Comparison of ENCODE assay signal across 12 cellular contexts in the genomic region with DNA sequence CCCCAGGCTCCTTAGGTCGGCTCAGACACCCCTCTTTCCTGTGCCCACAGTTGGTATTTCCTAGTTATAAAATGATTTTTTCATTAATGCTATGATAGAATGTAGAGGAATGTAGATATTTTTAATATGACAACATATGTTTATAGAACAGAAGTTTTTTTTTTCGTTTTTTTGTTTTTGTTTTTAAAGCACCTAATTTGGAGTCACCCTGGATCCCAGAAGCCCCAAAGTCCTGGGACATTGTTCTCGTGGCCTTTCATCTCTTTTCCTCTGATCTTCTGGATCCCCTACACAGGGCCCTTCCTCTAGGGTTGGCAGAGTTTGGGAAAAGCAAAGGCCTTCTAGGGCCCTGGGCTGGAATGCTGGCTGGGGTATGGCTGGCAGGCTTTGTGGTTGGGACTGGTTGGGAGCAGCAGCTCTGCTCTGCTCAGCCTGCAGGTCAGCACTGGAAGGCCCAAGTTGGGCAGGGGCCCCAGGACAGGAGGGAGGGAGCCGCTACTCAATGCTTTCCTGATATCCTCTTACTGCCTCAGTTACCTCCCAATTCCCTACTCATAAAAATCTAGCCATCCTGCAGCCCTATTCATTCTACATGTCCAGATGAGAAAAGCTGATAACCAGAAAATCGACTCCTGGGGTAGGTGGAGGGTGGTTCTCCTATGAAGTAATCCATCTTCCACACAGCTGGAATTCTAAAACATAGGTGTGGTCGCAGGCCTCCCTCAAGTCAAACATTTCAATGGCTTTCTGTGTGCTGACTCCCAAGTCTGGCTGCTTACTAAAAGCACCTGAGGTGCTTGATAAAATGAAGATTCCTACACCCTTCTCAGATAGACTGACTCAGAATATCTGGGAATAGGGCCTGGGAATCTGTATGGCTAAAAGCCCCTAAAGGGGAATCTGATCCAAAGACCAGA. TPM values are rescaled to one million over a fixed set of nuclear protein-coding genes. Genes with fewer than 3 reads are reported as not detected.
DNase-seq lines count a peak whose midpoint lies in the region; TF ChIP-seq lines count a peak whose summit lies in the region.
"Had no signal": no experiment of that assay in that cellular context is flagged by ENCODE, and none has a peak within 500 bp of the region (broad histone marks: within the 10 kb centered on the region; RNA-seq: fewer than 3 reads in every experiment).

No MANE protein-coding gene starts in this region.

- 19% methylated on average over 2 of the region's 6 CpGs for WGBS in mesenchymal stem cell

- peak overlapping the region; percentile 76 to 99 for H2BK12ac ChIP-seq in mesenchymal stem cell (ENCODE audit: low read length in 2 of 2)

- intact Hi-C loops in tibial artery (cut with DNase I; ENCODE audit: low total_unique reads), result no loop called here

- H3K4me3 ChIP-seq in astrocyte of the cerebellum (ENCODE audit: low read depth, low read length), result no peak overlapping the region
- peak overlapping the region in 1 of 2 experiments; percentile 51 for H3K4me3 ChIP-seq in mesenchymal stem cell (ENCODE audit: insufficient read depth in 1 of 2, low read depth in 1 of 2, low read length in 2 of 2)
- no peak overlapping the region for H3K4me3 ChIP-seq in tibial artery
- H3K4me3 ChIP-seq: ovary had no signal

- peak overlapping the region; percentile 89 for H2BK120ac ChIP-seq in mesenchymal stem cell (ENCODE audit: low read depth, low read length)

- H3K79me1 ChIP-seq in mesenchymal stem cell (replicated peaks; ENCODE audit: low read length, poor library complexity, severe bottlenecking), result peaks cover 2% of the 10 kb centered on the region

- H4K91ac ChIP-seq in mesenchymal stem cell (ENCODE audit: low read length), result peak overlapping the region; percentile 97

- peak overlapping the region; percentile 94 to 95 for H3K18ac ChIP-seq in mesenchymal stem cell (ENCODE audit: low read depth in 1 of 2, low read length in 2 of 2)

- H3K14ac ChIP-seq in mesenchymal stem cell (ENCODE audit: low read length in 2 of 2), result peak overlapping the region in 1 of 2 experiments; percentile 37

- DNase-seq in HCEC 1CT (peak; percentile 56), astrocyte of the cerebellum (ENCODE audit: low read depth) (peak; percentile 80), mesenchymal stem cell (peak; percentile 74), tibial artery (no peak), T-helper 2 cell (no peak), ACHN (no peak), dermis blood vessel endothelial cell (no peak), C1 segment of cervical spinal cord (lab: John Stamatoyannopoulos, UW) (no peak)
- DNase-seq: NCI-H1417 had no signal

- H3K9me3 ChIP-seq in mesenchymal stem cell (ENCODE audit: control insufficient read depth, low read length) (no peaks in the 10 kb centered on the region), tibial artery (no peaks in the 10 kb centered on the region)
- H3K9me3 ChIP-seq: ovary had no signal

- peak overlapping the region; percentile 96 for H4K8ac ChIP-seq in mesenchymal stem cell (ENCODE audit: low read length)

- H3K36me3 ChIP-seq in mesenchymal stem cell (ENCODE audit: control insufficient read depth in 1 of 2, insufficient read depth in 2 of 2, low read depth in 1 of 2, low read length in 2 of 2) (no peaks in the 10 kb centered on the region), tibial artery (no peaks in the 10 kb centered on the region)
- H3K36me3 ChIP-seq: ovary had no signal

- peak overlapping the region; percentile 54 for H3K4me2 ChIP-seq in mesenchymal stem cell (ENCODE audit: low read length, poor library complexity, severe bottlenecking)

- no peak overlapping the region for H2AFZ ChIP-seq in mesenchymal stem cell (ENCODE audit: low read depth, low read length)

- in situ Hi-C loops in astrocyte of the cerebellum (cut with HindIII; ENCODE audit: low sequenced_read_pairs) (no loop called here), ACHN (cut with HindIII; ENCODE audit: low pct_ligation_motif_present, low pct_unique_long_range_greater_than_20kb, low sequenced_read_pairs) (no loop called here)

- peak overlapping the region; percentile 76 for H3K9ac ChIP-seq in mesenchymal stem cell (ENCODE audit: low read length)

- peak overlapping the region; percentile 91 to 92 for H3K4ac ChIP-seq in mesenchymal stem cell (ENCODE audit: low read depth in 1 of 2, low read length in 2 of 2)

- TF ChIP-seq CTCF in astrocyte of the cerebellum (IDR thresholded peaks at IDR 0.05; ENCODE audit: low read depth, low read length, missing control alignments) (no peak), tibial artery (IDR thresholded peaks at IDR 0.05) (no peak)

- H2BK5ac ChIP-seq in mesenchymal stem cell (ENCODE audit: low read depth, low read length, poor library complexity, severe bottlenecking), result peak overlapping the region; percentile 91

- H3K23ac ChIP-seq in mesenchymal stem cell (ENCODE audit: low read length in 2 of 2), result no peak overlapping the region

- H3K27me3 ChIP-seq in mesenchymal stem cell (ENCODE audit: control insufficient read depth in 1 of 2, insufficient read depth in 1 of 2, low read length in 2 of 2) (no peaks in the 10 kb centered on the region), tibial artery (no peaks in the 10 kb centered on the region)
- H3K27me3 ChIP-seq: ovary had no signal

- H3K27ac ChIP-seq in mesenchymal stem cell (ENCODE audit: low read length, poor library complexity, severe bottlenecking) (peak overlapping the region; percentile 98), tibial artery (peak overlapping the region; percentile 86 to 89)

- H3K4me1 ChIP-seq in mesenchymal stem cell (ENCODE audit: control insufficient read depth, insufficient read depth, low read depth, low read length) (peaks cover 28% of the 10 kb centered on the region), tibial artery (peaks cover 0 to 100% (median 83%) of the 10 kb centered on the region in 4 donors)

- peak overlapping the region; percentile 93 for H2AK5ac ChIP-seq in mesenchymal stem cell (ENCODE audit: low read length, severe bottlenecking)

- peak overlapping the region; percentile 97 for H2BK15ac ChIP-seq in mesenchymal stem cell (ENCODE audit: low read depth, poor library complexity, severe bottlenecking)

RNA-seq across cellular contexts. Expression of gene IRAG1, which starts 26.3 kb away (rescaled TPM):
- 21.1 TPM for polyA plus RNA-seq in mesenchymal stem cell (2013, experiment 1 of 2)
- 20.4 TPM for polyA plus RNA-seq in mesenchymal stem cell (2013, experiment 2 of 2)
- 0.51 and 0.79 TPM in 2 replicates for total RNA-seq in dermis blood vessel endothelial cell
- total RNA-seq: activated CD8-positive, alpha-beta memory T cell treated with anti-CD3 and anti-CD28 coated beads for 36 hours; T-helper 1 cell treated with Interleukin-12 subunit alpha and Interleukin-12 subunit beta and Interleukin-4 antibody, amounts not matched to agents 30 ng/mL and 1 ng/mL, for 36 hours had no signal

Comparison
In these comparisons a context has a peak if more than half of its experiments do, and no peak if none do; other contexts are left out.
1. DNase-seq: peak in HCEC 1CT (single experiment), astrocyte of the cerebellum (single experiment) and mesenchymal stem cell (single experiment); none in tibial artery (0 of 2), T-helper 2 cell (0 of 5), ACHN (single experiment), dermis blood vessel endothelial cell (single experiment) and C1 segment of cervical spinal cord (0 of 14).